In the genomic region with DNA sequence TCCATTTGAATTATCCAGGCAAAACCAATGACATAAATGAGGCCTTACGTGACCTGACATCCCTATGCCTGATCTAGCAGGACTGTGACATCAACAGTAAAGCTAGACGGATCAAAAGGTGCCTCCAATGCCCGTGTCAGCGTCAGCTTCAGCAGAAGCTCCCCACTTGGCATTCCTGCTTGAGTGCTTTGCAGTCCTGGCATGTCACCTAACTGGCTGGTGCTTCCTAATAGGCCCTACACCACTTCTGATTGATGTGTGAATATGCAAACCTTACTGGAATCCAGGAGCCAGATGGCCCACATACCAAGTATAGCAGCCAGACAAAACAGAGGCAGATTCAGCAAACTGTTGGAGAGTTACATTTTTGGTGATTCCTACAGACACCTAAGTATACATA, we compare ENCODE assay signal across 21 cellular contexts.
A peak's percentile ranks its signal among the peaks of the same experiment; 100 is the strongest.
DNase-seq lines count a peak whose midpoint lies in the region; ATAC-seq and TF ChIP-seq lines count a peak whose summit lies in the region.
"Had no signal": no experiment of that assay in that cellular context is flagged by ENCODE, and none has a peak within 500 bp of the region (broad histone marks: within the 10 kb centered on the region; RNA-seq: fewer than 3 reads in every experiment).

No MANE protein-coding gene starts in this region.

- no peak overlapping the region for H4K91ac ChIP-seq in trophoblast cell (ENCODE audit: low read depth, low read length)

- no peak overlapping the region for H3K14ac ChIP-seq in trophoblast cell (ENCODE audit: low read length)

- H3K27ac ChIP-seq in trophoblast cell (ENCODE audit: low read depth, low read length) (no peak overlapping the region), Peyer's patch (no peak overlapping the region)
- H3K27ac ChIP-seq: 22Rv1, ascending aorta, KMS-11 had no signal

- no peak overlapping the region for H3K4ac ChIP-seq in trophoblast cell (ENCODE audit: low read depth, low read length)

- H4K8ac ChIP-seq in trophoblast cell (ENCODE audit: low read depth, low read length): no peak overlapping the region

- no peak overlapping the region for H3K18ac ChIP-seq in trophoblast cell (ENCODE audit: low read length)

- no peak overlapping the region for H2BK5ac ChIP-seq in trophoblast cell (ENCODE audit: low read depth, low read length, poor library complexity)

- no peaks in the 10 kb centered on the region for H3K79me1 ChIP-seq in trophoblast cell (ENCODE audit: low read length)

- H3K9ac ChIP-seq in trophoblast cell (ENCODE audit: low read length): no peak overlapping the region
- H3K9ac ChIP-seq: KMS-11 had no signal

- no peak overlapping the region for H2AK5ac ChIP-seq in trophoblast cell (ENCODE audit: low read length)

- no peaks in the 10 kb centered on the region for H3K27me3 ChIP-seq in trophoblast cell (ENCODE audit: insufficient read depth, low read length)
- no peaks in the 10 kb centered on the region for H3K27me3 ChIP-seq in Peyer's patch
- H3K27me3 ChIP-seq: ascending aorta had no signal

- H4K12ac ChIP-seq in trophoblast cell (ENCODE audit: low read depth, low read length): no peak overlapping the region

- no peak overlapping the region for H2BK120ac ChIP-seq in trophoblast cell (ENCODE audit: insufficient read depth, low read length, poor library complexity)

- no CpG with 5 or more reads among the region's 4 CpGs for WGBS in trophoblast cell (ENCODE audit: extremely low coverage, insufficient coverage, insufficient read length)

- H3K9me3 ChIP-seq in trophoblast cell (ENCODE audit: insufficient read depth, low read depth, low read length) (no peaks in the 10 kb centered on the region), Peyer's patch (no peaks in the 10 kb centered on the region)
- H3K9me3 ChIP-seq: ascending aorta had no signal

- DNase-seq in DMS53 (lab: John Stamatoyannopoulos, UW) (peak; percentile 6), DMS53 treated with DMSO at 0.1 percent for 48 hours (lab: John Stamatoyannopoulos, UW; ENCODE audit: unreplicated experiment) (no peak), astrocyte of the hippocampus (ENCODE audit: low read depth, low spot score) (peak; percentile 33), iPS DF 19.7 (ENCODE audit: low read depth, low spot score) (peak; percentile 67), trophoblast cell (peak; percentile 40 to 71), ureter (ENCODE audit: low spot score) (no peak), Peyer's patch (no peak)
- DNase-seq: activated CD4-positive, alpha-beta memory T cell treated with anti-CD3 and anti-CD28 coated beads for 36 hours; activated CD8-positive, alpha-beta memory T cell treated with anti-CD3 and anti-CD28 coated beads, Interleukin-2, amount 50 U/mL, for 48 hours; activated naive CD8-positive, alpha-beta T cell treated with anti-CD3 and anti-CD28 coated beads for 36 hours; CD4-positive, alpha-beta memory T cell; NCI-H146; OCI-M1; posterior cingulate gyrus; SHP77; T-cell had no signal

- no peak overlapping the region for H2BK12ac ChIP-seq in trophoblast cell (ENCODE audit: low read length)

- H3K23ac ChIP-seq in trophoblast cell (ENCODE audit: low read length): no peak overlapping the region

- H2AFZ ChIP-seq in trophoblast cell (ENCODE audit: insufficient read depth, low read length, poor library complexity): no peak overlapping the region

- H3K4me2 ChIP-seq in trophoblast cell (ENCODE audit: low read length): no peak overlapping the region
- H3K4me2 ChIP-seq: KMS-11 had no signal

- no peak for TF ChIP-seq CTCF in Peyer's patch (IDR thresholded peaks at IDR 0.05)

- H3K4me1 ChIP-seq in trophoblast cell (ENCODE audit: control insufficient read depth in 1 of 2, insufficient read depth in 2 of 2, low read length in 2 of 2) (peaks cover 0 to 3% of the 10 kb centered on the region in 2 experiments), Peyer's patch (no peaks in the 10 kb centered on the region)
- H3K4me1 ChIP-seq: ascending aorta had no signal

- no peaks in the 10 kb centered on the region for H3K36me3 ChIP-seq in trophoblast cell (ENCODE audit: control insufficient read depth in 1 of 2, insufficient read depth in 2 of 2, low read length in 2 of 2)
- H3K36me3 ChIP-seq in Peyer's patch: no peaks in the 10 kb centered on the region
- H3K36me3 ChIP-seq: ascending aorta had no signal

- no peaks in the 10 kb centered on the region for H3K79me2 ChIP-seq in trophoblast cell (ENCODE audit: control insufficient read depth, insufficient read depth, low read length, poor library complexity)

- H3K4me3 ChIP-seq in trophoblast cell (ENCODE audit: low read depth, low read length): no peak overlapping the region
- no peak overlapping the region for H3K4me3 ChIP-seq in Peyer's patch
- H3K4me3 ChIP-seq: ascending aorta had no signal

- no peak for ATAC-seq in GM18505 (IDR thresholded peaks at IDR 0.05; ENCODE audit: unreplicated experiment)
- ATAC-seq: activated CD4-positive, CD25-positive, alpha-beta regulatory T cell treated with anti-CD3 and anti-CD28 coated beads, Interleukin-2, amount 50 U/mL, for 24 hours; T-cell had no signal

- TF ChIP-seq POLR2A in Peyer's patch (IDR thresholded peaks at IDR 0.05): no peak
- TF ChIP-seq POLR2A in GM18505 (IDR thresholded peaks at IDR 0.05; ENCODE audit: borderline replicate concordance, extremely low read depth, insufficient read depth, insufficient read length): no peak

Comparison
In these comparisons a context has a peak if more than half of its experiments do, and no peak if none do; other contexts are left out.
1. DNase-seq: peak in DMS53 (single experiment), astrocyte of the hippocampus (single experiment), iPS DF 19.7 (single experiment) and trophoblast cell (2 of 2); none in DMS53 treated with DMSO at 0.1 percent for 48 hours (single experiment), ureter (single experiment) and Peyer's patch (0 of 3).